8 cellular contexts compared by ENCODE assay signal in genomic region chr16:89827383-89828198, GRCh38. TPM values are rescaled to one million over a fixed set of nuclear protein-coding genes. Genes with fewer than 3 reads are reported as not detected.
A peak's percentile ranks its signal among the peaks of the same experiment; 100 is the strongest.
DNase-seq lines count a peak whose midpoint lies in the region; ATAC-seq and TF ChIP-seq lines count a peak whose summit lies in the region.

No MANE protein-coding gene starts in this region.

- POLR2A ChIA-PET in OCI-LY7 (lab: Charles Lee), result no interaction called here

- BruUV-seq in OCI-LY7 (replicated peaks; lab: Mats Ljungman, UMichigan), result no TSS peak

- no peaks in the 10 kb centered on the region for H3K79me2 ChIP-seq in OCI-LY7 (ENCODE audit: insufficient read depth, low read depth, low read length)

- TF ChIP-seq CTCF in OCI-LY7 (conservative IDR thresholded peaks at IDR 0.05; ENCODE audit: low read length) (no peak), colonic mucosa (IDR thresholded peaks at IDR 0.05) (no peak), left lung (IDR thresholded peaks at IDR 0.05) (no peak)

- H3K9me2 ChIP-seq in OCI-LY7 (ENCODE audit: insufficient read depth, low read length), result no peaks in the 10 kb centered on the region

- CTCF ChIA-PET in OCI-LY7 (lab: Charles Lee; ENCODE audit: unreplicated experiment), result no interaction called here

- H3K4me3 ChIP-seq in OCI-LY7 (ENCODE audit: low read depth, low read length, poor library complexity, severe bottlenecking) (peak overlapping the region; percentile 40), colonic mucosa (peak overlapping the region; percentile 65), left lung (peak overlapping the region; percentile 31 to 48), thymus (ENCODE audit: low read length) (peak overlapping the region; percentile 49)

- 18% methylated on average over 43 of the region's 43 CpGs for WGBS in thymus

- H3K27ac ChIP-seq in OCI-LY7 (ENCODE audit: low read depth, low read length, poor library complexity, severe bottlenecking) (no peak overlapping the region), colonic mucosa (peak overlapping the region; percentile 80), left lung (peak overlapping the region; percentile 50 to 53), thymus (ENCODE audit: low read depth) (no peak overlapping the region)

- H3K4me2 ChIP-seq in OCI-LY7 (ENCODE audit: low read length), result peak overlapping the region; percentile 52; the same call in 1 of the 2 replicates

- ATAC-seq in left lung (peak; percentile 65), HG02885 (IDR thresholded peaks at IDR 0.05; ENCODE audit: poor library complexity, unreplicated experiment) (no peak)

- H2AFZ ChIP-seq in OCI-LY7 (ENCODE audit: low read length), result no peak overlapping the region

- H3K27me3 ChIP-seq in colonic mucosa (no peaks in the 10 kb centered on the region), left lung (peaks cover 0 to 29% of the 10 kb centered on the region in 2 donors), thymus (ENCODE audit: control insufficient read depth, insufficient read depth) (peaks cover 16% of the 10 kb centered on the region)

- H3K9ac ChIP-seq in colonic mucosa (ENCODE audit: low read depth in 2 of 2, low read length in 2 of 2), result peak overlapping the region; percentile 58 to 60

- intact Hi-C loops in OCI-LY7 (cut with micrococcal nuclease; ENCODE audit: unreplicated experiment) (no loop called here), colonic mucosa (cut with DNase I) (no loop called here), left lung (cut with DNase I) (no loop called here)

- DNase-seq in NCI-H146 (lab: John Stamatoyannopoulos, UW) (peak; percentile 61), NCI-H146 treated with DMSO at 0.1 percent for 48 hours (lab: John Stamatoyannopoulos, UW; ENCODE audit: unreplicated experiment) (no peak), OCI-LY7 (ENCODE audit: low spot score) (no peak), colonic mucosa (peak; percentile 69), left lung (peak in 1 of 2 donors; percentile 80), OCI-M2 (lab: John Stamatoyannopoulos, UW; ENCODE audit: unreplicated experiment) (no peak)

- H3K36me3 ChIP-seq in OCI-LY7 (ENCODE audit: insufficient read depth, low read length) (no peaks in the 10 kb centered on the region), colonic mucosa (no peaks in the 10 kb centered on the region), left lung (no peaks in the 10 kb centered on the region), thymus (ENCODE audit: control insufficient read depth, insufficient read depth) (no peaks in the 10 kb centered on the region)

- H3K9me3 ChIP-seq in OCI-LY7 (ENCODE audit: low read length) (no peaks in the 10 kb centered on the region), colonic mucosa (no peaks in the 10 kb centered on the region), left lung (no peaks in the 10 kb centered on the region), thymus (ENCODE audit: control insufficient read depth) (no peaks in the 10 kb centered on the region)

- H4K20me1 ChIP-seq in OCI-LY7 (ENCODE audit: insufficient read depth, low read length), result no peaks in the 10 kb centered on the region

- H3K4me1 ChIP-seq in OCI-LY7 (ENCODE audit: insufficient read depth, low read length, poor library complexity, severe bottlenecking) (peaks cover 6% of the 10 kb centered on the region), colonic mucosa (no peaks in the 10 kb centered on the region), left lung (peaks cover 0 to 21% of the 10 kb centered on the region in 2 donors), thymus (ENCODE audit: control insufficient read depth, insufficient read depth, low read length) (no peaks in the 10 kb centered on the region)

RNA-seq across cellular contexts. Expression of gene SPIRE2, which starts 0.7 kb away (rescaled TPM):
- 7.1 and 9.4 TPM in 2 replicates for total RNA-seq in OCI-LY7 (2014; rRNA removed; shearing (Covaris generic))
- 43.8 and 48.5 TPM in 2 replicates for total RNA-seq in OCI-LY7 (2022)
- 10 to 100 TPM; 51.7 to 80.5 TPM for total RNA-seq in colonic mucosa
- 10 to 100 TPM in 1 of 2 donors, 1 to 10 TPM in 1; 9.1 to 12.3 TPM for total RNA-seq in left lung
- polyA plus RNA-seq in thymus, result 3.7 TPM

RNA-seq across cellular contexts. Expression of gene FANCA, which starts 11.1 kb away (rescaled TPM):
- total RNA-seq in OCI-LY7 (2014; rRNA removed; shearing (Covaris generic)), result 390 and 478 TPM in 2 replicates
- 643 and 721 TPM in 2 replicates for total RNA-seq in OCI-LY7 (2022)
- 10 to 100 TPM; 17.8 to 91.5 TPM for total RNA-seq in colonic mucosa
- 10 to 100 TPM; 17.1 to 25.9 TPM for total RNA-seq in left lung
- polyA plus RNA-seq in thymus, result 11.1 TPM

RNA-seq across cellular contexts. Expression of gene TCF25, which starts 45.8 kb away (rescaled TPM):
- 120 and 141 TPM in 2 replicates for total RNA-seq in OCI-LY7 (2014; rRNA removed; shearing (Covaris generic))
- total RNA-seq in OCI-LY7 (2022) (255 and 263 TPM in 2 replicates), colonic mucosa (100 to 1,000 TPM; 164 to 165 TPM), left lung (100 to 1,000 TPM; 148 to 165 TPM)
- polyA plus RNA-seq in thymus, result 200 TPM

Comparison
In these comparisons a context has a peak if more than half of its experiments do, and no peak if none do; other contexts are left out.
1. DNase-seq: peak in NCI-H146 (single experiment) and colonic mucosa (single experiment); none in NCI-H146 treated with DMSO at 0.1 percent for 48 hours (single experiment), OCI-LY7 (single experiment) and OCI-M2 (single experiment).
2. H3K27ac ChIP-seq: peak in colonic mucosa (single experiment) and left lung (2 of 2); none in OCI-LY7 (single experiment) and thymus (single experiment).
3. RNA of gene FANCA, which starts 11.1 kb away (total RNA-seq): 390 to 721 TPM in OCI-LY7; 17.8 to 91.5 TPM in colonic mucosa and 17.1 to 25.9 TPM in left lung; every median in the first group is over 4 times any median in the second.
4. Peak in every context shown above with its lines, with median percentiles within 50 percentile points of each other: H3K4me3 ChIP-seq.